Comparison of ENCODE assay signal across 9 cellular contexts in the genomic region with DNA sequence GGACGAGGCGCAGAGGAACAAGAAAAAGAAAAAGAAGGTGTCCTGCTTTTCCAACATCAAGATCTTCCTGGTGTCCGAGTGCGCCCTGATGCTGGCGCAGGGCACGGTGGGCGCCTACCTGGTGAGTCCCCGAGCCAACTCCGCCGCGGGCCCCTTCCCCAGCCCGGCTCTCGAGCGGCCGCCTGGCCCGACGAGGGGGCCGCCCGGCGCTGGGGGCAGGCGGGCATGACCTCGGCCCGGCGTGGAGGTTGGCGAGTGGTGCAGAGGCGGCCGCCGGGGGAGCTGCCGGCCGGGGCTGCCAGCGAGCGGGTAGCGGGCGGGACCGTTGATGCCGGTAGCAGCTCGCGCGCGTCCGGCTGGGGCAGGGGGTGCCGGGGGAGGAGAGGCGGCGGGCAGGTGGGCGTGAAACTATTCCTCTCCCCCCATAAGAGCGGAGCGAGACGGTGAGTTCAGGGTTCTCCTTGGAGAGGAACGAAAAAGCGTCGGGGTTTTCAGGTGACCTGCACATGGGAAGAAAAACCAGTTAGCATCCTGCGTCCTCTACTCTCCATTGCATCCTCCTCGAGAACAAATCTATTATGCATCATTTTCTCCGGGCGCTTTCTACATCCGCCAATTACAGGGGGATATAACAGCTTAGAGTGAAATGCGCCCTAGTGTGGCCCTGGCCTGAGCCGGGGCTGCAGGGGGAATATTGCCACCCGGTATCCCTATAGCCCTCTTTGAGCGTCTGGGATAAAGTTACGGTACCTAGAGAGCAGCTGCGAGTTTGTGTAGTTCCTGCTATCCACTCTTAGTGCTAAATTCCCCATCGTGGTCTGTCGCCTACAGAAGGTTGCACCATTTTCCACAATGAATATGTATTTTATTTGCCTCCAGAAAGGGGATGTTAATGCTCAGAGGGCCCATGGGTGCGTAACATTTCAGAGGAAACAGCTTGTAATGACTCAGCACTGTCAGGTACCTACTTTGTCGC. TPM values are rescaled to one million over a fixed set of nuclear protein-coding genes. Genes with fewer than 3 reads are reported as not detected.
DNase-seq lines count a peak whose midpoint lies in the region; ATAC-seq and TF ChIP-seq lines count a peak whose summit lies in the region.
"Had no signal": no experiment of that assay in that cellular context is flagged by ENCODE, and none has a peak within 500 bp of the region (broad histone marks: within the 10 kb centered on the region; RNA-seq: fewer than 3 reads in every experiment).

No MANE protein-coding gene starts in this region.

- WGBS in ovary, 3 donors: 3 to 7% (median 5%) methylated on average over 61 to 66 of the region's 66 CpGs

- peak overlapping the region; percentile 67 for H3K4me3 ChIP-seq in ovary

- TF ChIP-seq POLR2A in ovary (IDR thresholded peaks at IDR 0.05): no peak

- no peaks in the 10 kb centered on the region for H3K9me3 ChIP-seq in ovary

- H3K36me3 Mint-ChIP-seq in activated naive CD8-positive, alpha-beta T cell treated with anti-CD3 and anti-CD28 coated beads for 36 hours: no peaks in the 10 kb centered on the region

- H3K27ac ChIP-seq in RWPE1: peak overlapping the region; percentile 94
- peak overlapping the region; percentile 94 to 95 for H3K27ac ChIP-seq in ovary
- H3K27ac ChIP-seq: 22Rv1 had no signal

- no peaks in the 10 kb centered on the region for H3K27me3 ChIP-seq in ovary

- DNase-seq in DMS53 (lab: John Stamatoyannopoulos, UW) (peak; percentile 65), DMS53 treated with DMSO at 0.1 percent for 48 hours (lab: John Stamatoyannopoulos, UW; ENCODE audit: unreplicated experiment) (no peak), RWPE1 (ENCODE audit: low spot score) (peak; percentile 49), cardiac septum (ENCODE audit: low spot score) (peak; percentile 81), ovary (peak; percentile 22 to 65 (median 54))
- DNase-seq in activated naive CD8-positive, alpha-beta T cell treated with anti-CD3 and anti-CD28 coated beads for 36 hours: peak; percentile 43

- intact Hi-C loops in cardiac septum (cut with DNase I): loop anchor here (2.0 to 10.0 kb wide), 6 partner anchors 89 to 552 kb away; no protein-coding TSS in a partner anchor
- intact Hi-C loops in ovary (cut with DNase I): loop anchor here in 3 of 4 donors (5.0 to 10.0 kb wide), 6 partner anchors 91 to 549 kb away; no protein-coding TSS in a partner anchor

- POLR2A ChIA-PET in RWPE1 (lab: Yijun Ruan, JAX; ENCODE audit: low non-redundant PET): interaction anchor here (0.6 to 1.0 kb wide), 4 partner anchors 25 to 511 kb away, joined by 3 to 6 read pairs (median 4); no protein-coding TSS in a partner anchor

- H3K4me1 Mint-ChIP-seq in activated naive CD8-positive, alpha-beta T cell treated with anti-CD3 and anti-CD28 coated beads for 36 hours: peaks cover 57% of the 10 kb centered on the region

- CTCF ChIA-PET in RWPE1 (lab: Yijun Ruan, JAX): interaction anchor here (0.5 to 4.7 kb wide), 23 partner anchors 10 to 553 kb away, joined by 3 to 31 read pairs (median 4); no protein-coding TSS in a partner anchor

- no peak for TF ChIP-seq EP300 in ovary (IDR thresholded peaks at IDR 0.05)

- H3K4me3 Mint-ChIP-seq in activated naive CD8-positive, alpha-beta T cell treated with anti-CD3 and anti-CD28 coated beads for 36 hours: peak overlapping the region; percentile 66

- H3K27me3 Mint-ChIP-seq in activated naive CD8-positive, alpha-beta T cell treated with anti-CD3 and anti-CD28 coated beads for 36 hours: peaks cover 12% of the 10 kb centered on the region

- no peak for ATAC-seq in GM18519 (IDR thresholded peaks at IDR 0.05; ENCODE audit: low FRiP score, unreplicated experiment)
- ATAC-seq in HG02938 (IDR thresholded peaks at IDR 0.05; ENCODE audit: unreplicated experiment): no peak

- no peaks in the 10 kb centered on the region for H3K36me3 ChIP-seq in ovary

- no peaks in the 10 kb centered on the region for H3K9me3 Mint-ChIP-seq in activated naive CD8-positive, alpha-beta T cell treated with anti-CD3 and anti-CD28 coated beads for 36 hours

- TF ChIP-seq CTCF in RWPE1 (conservative IDR thresholded peaks at IDR 0.05; ENCODE audit: low read depth) (peak; percentile 33), ovary (IDR thresholded peaks at IDR 0.05) (peak in 1 of 3 donors; percentile 43)

- H3K27ac Mint-ChIP-seq in activated naive CD8-positive, alpha-beta T cell treated with anti-CD3 and anti-CD28 coated beads for 36 hours: no peak overlapping the region

- peaks cover 13% of the 10 kb centered on the region for H3K4me1 ChIP-seq in ovary (ENCODE audit: insufficient read depth)

RNA-seq across cellular contexts. Expression of gene SLCO3A1, which starts 0.7 kb away (rescaled TPM):
- 1 to 10 TPM; 2.0 to 2.7 TPM for total RNA-seq in activated naive CD8-positive, alpha-beta T cell treated with anti-CD3 and anti-CD28 coated beads for 36 hours
- 43.9 TPM for total RNA-seq in cardiac septum
- 10 to 100 TPM in 4 of 7 donors, 1 to 10 TPM in 3; 5.0 to 20.0 (median 11.9) TPM for total RNA-seq in ovary
- 10 to 100 TPM; 15.4 to 18.9 TPM for polyA plus RNA-seq in ovary
